23 cellular contexts compared by ENCODE assay signal in genomic region chr13:50133277-50133953, GRCh38.
DNase-seq lines count a peak whose midpoint lies in the region; ATAC-seq and TF ChIP-seq lines count a peak whose summit lies in the region.
"Had no signal": no experiment of that assay in that cellular context is flagged by ENCODE, and none has a peak within 500 bp of the region (broad histone marks: within the 10 kb centered on the region; RNA-seq: fewer than 3 reads in every experiment).

No MANE protein-coding gene starts in this region.

- H3K4me1 ChIP-seq in HUES48 (ENCODE audit: control insufficient read depth, insufficient read depth, low read length) (peaks cover 26% of the 10 kb centered on the region), ectodermal cell (ENCODE audit: control insufficient read depth, insufficient read depth, low read length) (peaks cover 33% of the 10 kb centered on the region), mesendoderm (ENCODE audit: control insufficient read depth, low read depth, low read length) (peaks cover 3% of the 10 kb centered on the region), smooth muscle cell (ENCODE audit: low read depth) (peaks cover 40% of the 10 kb centered on the region)

- H3F3A ChIP-seq in smooth muscle cell (ENCODE audit: low read depth) = no peaks in the 10 kb centered on the region

- peaks cover 90% of the 10 kb centered on the region for H3K27me3 ChIP-seq in HUES48 (ENCODE audit: control insufficient read depth, insufficient read depth, low read length)
- H3K27me3 ChIP-seq in ectodermal cell (ENCODE audit: control insufficient read depth, insufficient read depth, low read length, poor library complexity, severe bottlenecking) = peaks cover 69% of the 10 kb centered on the region
- peaks cover 65% of the 10 kb centered on the region for H3K27me3 ChIP-seq in mesendoderm (ENCODE audit: insufficient read depth, low read length, poor library complexity)
- H3K27me3 ChIP-seq in smooth muscle cell (ENCODE audit: low read depth) = peaks cover 81% of the 10 kb centered on the region

- H2AK5ac ChIP-seq in mesendoderm (ENCODE audit: low read length) = no peak overlapping the region

- H3K4me2 ChIP-seq in mesendoderm (ENCODE audit: low read length) = peak overlapping the region; percentile 1
- H3K4me2 ChIP-seq in smooth muscle cell = peak overlapping the region; percentile 58

- H2BK5ac ChIP-seq in mesendoderm (ENCODE audit: low read length) = no peak overlapping the region

- no peak for DNase-seq in mesendoderm
- no peak for DNase-seq in smooth muscle cell (lab: John Stamatoyannopoulos, UW; ENCODE audit: unreplicated experiment)
- DNase-seq in midbrain (lab: John Stamatoyannopoulos, UW) = no peak
- no peak for DNase-seq in NCI-H2081 treated with DMSO at 0.1 percent for 48 hours (lab: John Stamatoyannopoulos, UW)
- DNase-seq: activated CD4-positive, alpha-beta T cell treated with anti-CD3 and anti-CD28 coated beads for 1 hour; aorta; DMS153; erythroblast; foreskin melanocyte; HFFc6; hypothalamus; Karpas-422; mesenchymal stem cell; MV-4-11; natural killer cell; NCI-H1694; T1000 had no signal

- H3K4ac ChIP-seq in mesendoderm (ENCODE audit: low read depth, low read length) = no peak overlapping the region

- H3K9me3 ChIP-seq in HUES48 (ENCODE audit: control insufficient read depth, insufficient read depth, low read length) (no peaks in the 10 kb centered on the region), ectodermal cell (ENCODE audit: control insufficient read depth, low read length) (no peaks in the 10 kb centered on the region), smooth muscle cell (replicated peaks; ENCODE audit: low read depth) (no peaks in the 10 kb centered on the region)
- H3K9me3 ChIP-seq: thoracic aorta had no signal

- H3K18ac ChIP-seq in mesendoderm (ENCODE audit: low read length) = no peak overlapping the region

- no peak for ATAC-seq in GM21576 (IDR thresholded peaks at IDR 0.05; ENCODE audit: unreplicated experiment)
- ATAC-seq: activated T-cell treated with anti-CD3 and anti-CD28 coated beads, Interleukin-2, amount 50 U/mL, for 72 hours; stimulated activated effector memory CD8-positive, alpha-beta T cell treated with anti-CD3 and anti-CD28 coated beads, Interleukin-12 subunit alpha, Interleukin-12 subunit beta, amount 100 ng/mL, for 72 hours had no signal

- no peaks in the 10 kb centered on the region for H3K79me1 ChIP-seq in mesendoderm (ENCODE audit: low read length)

- 5 to 7% methylated on average over 52 of the region's 52 CpGs for WGBS in ectodermal cell, 2 experiments
- WGBS in mesendoderm (ENCODE audit: extremely low coverage, insufficient coverage, low lambda C conversion rate) = no CpG with 5 or more reads among the region's 52 CpGs
- WGBS in smooth muscle cell (ENCODE audit: low lambda C conversion rate) = 17% methylated on average over 42 of the region's 52 CpGs

- H2BK15ac ChIP-seq in mesendoderm (replicated peaks; ENCODE audit: low read depth) = no peak overlapping the region

- no peak overlapping the region for H2AFZ ChIP-seq in smooth muscle cell (ENCODE audit: low read depth)

- H2BK120ac ChIP-seq in mesendoderm (ENCODE audit: low read depth, low read length) = no peak overlapping the region

- no peak overlapping the region for H3K23ac ChIP-seq in mesendoderm (ENCODE audit: low read length)

- no peaks in the 10 kb centered on the region for H3K36me3 ChIP-seq in HUES48 (ENCODE audit: control insufficient read depth, insufficient read depth, low read length)
- no peaks in the 10 kb centered on the region for H3K36me3 ChIP-seq in ectodermal cell (ENCODE audit: control insufficient read depth, insufficient read depth, low read length)
- H3K36me3 ChIP-seq in mesendoderm (ENCODE audit: control insufficient read depth, insufficient read depth, low read length) = no peaks in the 10 kb centered on the region
- H3K36me3 ChIP-seq in smooth muscle cell (ENCODE audit: low read depth) = no peaks in the 10 kb centered on the region
- H3K36me3 ChIP-seq: thoracic aorta had no signal

- no peak overlapping the region for H3K56ac ChIP-seq in mesendoderm (ENCODE audit: low read length)

- H3K4me3 ChIP-seq in HUES48 (ENCODE audit: low read depth, low read length) (peak overlapping the region; percentile 44; the same call in 1 of the 2 replicates), ectodermal cell (ENCODE audit: insufficient read depth, low read depth, low read length) (peak overlapping the region; percentile 12), mesendoderm (ENCODE audit: low read length) (no peak overlapping the region), smooth muscle cell (peak overlapping the region; percentile 25)
- H3K4me3 ChIP-seq: thoracic aorta had no signal

- H3K27ac ChIP-seq in HUES48 (ENCODE audit: low read depth, low read length) = no peak overlapping the region
- no peak overlapping the region for H3K27ac ChIP-seq in ectodermal cell (ENCODE audit: insufficient read depth, low read depth, low read length, poor library complexity, severe bottlenecking)
- H3K27ac ChIP-seq in mesendoderm (ENCODE audit: low read depth, low read length) = no peak overlapping the region
- H3K27ac ChIP-seq in smooth muscle cell (ENCODE audit: low read depth) = no peak overlapping the region
- H3K27ac ChIP-seq: thoracic aorta had no signal

- H3K9ac ChIP-seq in HUES48 (ENCODE audit: low read depth, low read length) = no peak overlapping the region
- H3K9ac ChIP-seq in mesendoderm (ENCODE audit: low read length) = peak overlapping the region; percentile 34
- no peak overlapping the region for H3K9ac ChIP-seq in smooth muscle cell (ENCODE audit: low read depth)

- no peak for TF ChIP-seq CTCF in smooth muscle cell (IDR thresholded peaks at IDR 0.05; ENCODE audit: borderline replicate concordance, insufficient read depth, poor library complexity, severe bottlenecking)

- no peak overlapping the region for H4K8ac ChIP-seq in mesendoderm (ENCODE audit: low read depth, low read length)

- H4K20me1 ChIP-seq in smooth muscle cell (ENCODE audit: low read depth) = no peaks in the 10 kb centered on the region

- H4K5ac ChIP-seq in mesendoderm (ENCODE audit: low read length) = no peak overlapping the region

- no peaks in the 10 kb centered on the region for H3K79me2 ChIP-seq in mesendoderm (ENCODE audit: control insufficient read depth, insufficient read depth, low read length)
- H3K79me2 ChIP-seq in smooth muscle cell (ENCODE audit: low read depth) = no peaks in the 10 kb centered on the region
